Comparison of ENCODE assay signal across 1 cellular context in genomic region chr16:29805232-29806095, GRCh38.
TF ChIP-seq lines count a peak whose summit lies in the region.

No MANE protein-coding gene starts in this region.

TF ChIP-seq in HepG2, 621 proteins besides CTCF, POLR2A, EP300 and RAD21 (continued from another document and continues in another):
- TF ChIP-seq REST (IDR thresholded peaks at IDR 0.05; ENCODE audit: borderline replicate concordance in 1 of 2, low read depth in 1 of 2, low read length in 2 of 2) (peak in 1 of 2 experiments; percentile 62; a peak in 1 of 4 replicates), ZNF367 (CRISPR knock-in tag; IDR thresholded peaks at IDR 0.05; ENCODE audit: borderline replicate concordance) (0 out of 2 replicates have a peak, but pooled peaks have one; percentile 20), ZNF792 (CRISPR knock-in tag; IDR thresholded peaks at IDR 0.05) (peak; percentile 98), ZNF20 (CRISPR knock-in tag; IDR thresholded peaks at IDR 0.05) (no peak), PHF21A (CRISPR knock-in tag; IDR thresholded peaks at IDR 0.05) (peak; percentile 93), ZNF556 (CRISPR knock-in tag; IDR thresholded peaks at IDR 0.05; ENCODE audit: borderline replicate concordance) (peak; percentile 98), ZNF720 (CRISPR knock-in tag; IDR thresholded peaks at IDR 0.05) (no peak), SMYD3 (CRISPR knock-in tag; IDR thresholded peaks at IDR 0.05) (peak; percentile 96), HBP1 (CRISPR knock-in tag; IDR thresholded peaks at IDR 0.05; ENCODE audit: low read depth) (peak; percentile 90; the same call in 1 of the 2 replicates), BCL6 (CRISPR knock-in tag; IDR thresholded peaks at IDR 0.05) (peak; percentile 69), NR3C1 (CRISPR knock-in tag; IDR thresholded peaks at IDR 0.05) (no peak), BRF2 (CRISPR knock-in tag; IDR thresholded peaks at IDR 0.05) (peak; percentile 99), CBFB (CRISPR knock-in tag; IDR thresholded peaks at IDR 0.05) (peak; percentile 94), ISL2 (CRISPR knock-in tag; IDR thresholded peaks at IDR 0.05) (peak; percentile 64), JUN (CRISPR knock-in tag; IDR thresholded peaks at IDR 0.05) (peak; percentile 30; the same call in 1 of the 2 replicates), ZNF761 (CRISPR knock-in tag; conservative IDR thresholded peaks at IDR 0.05) (peak; percentile 87; the same call in 1 of the 2 replicates), ZNF275 (CRISPR knock-in tag; IDR thresholded peaks at IDR 0.05; ENCODE audit: borderline replicate concordance) (0 out of 2 replicates have a peak, but pooled peaks have one; percentile 86), PRDM15 (CRISPR knock-in tag; IDR thresholded peaks at IDR 0.05) (no peak), HINFP (CRISPR knock-in tag; IDR thresholded peaks at IDR 0.05; ENCODE audit: low read depth) (peak; percentile 87; the same call in 1 of the 2 replicates), TEAD3 (CRISPR knock-in tag; optimal IDR thresholded peaks at IDR 0.05; ENCODE audit: borderline replicate concordance) (peak; percentile 93), ZNF256 (CRISPR knock-in tag; conservative IDR thresholded peaks at IDR 0.05) (peak; percentile 88; the same call in 1 of the 2 replicates), HHEX (CRISPR knock-in tag; IDR thresholded peaks at IDR 0.05) (no peak), PLSCR1 (CRISPR knock-in tag; IDR thresholded peaks at IDR 0.05; ENCODE audit: borderline replicate concordance) (no peak), MLLT10 (CRISPR knock-in tag; IDR thresholded peaks at IDR 0.05) (no peak), ZNF629 (CRISPR knock-in tag; conservative IDR thresholded peaks at IDR 0.05) (peak; percentile 44), GMEB1 (CRISPR knock-in tag; IDR thresholded peaks at IDR 0.05; ENCODE audit: borderline replicate concordance) (peak; percentile 91), LCORL (IDR thresholded peaks at IDR 0.05) (no peak), LCORL (CRISPR knock-in tag; IDR thresholded peaks at IDR 0.05) (peak; percentile 94), FIP1L1 (IDR thresholded peaks at IDR 0.05; ENCODE audit: borderline replicate concordance, insufficient read depth, low read depth, low read length) (no peak; the same call in 1 of the 2 replicates), ZFP36L1 (CRISPR knock-in tag; IDR thresholded peaks at IDR 0.05) (peak; percentile 78; the same call in 1 of the 2 replicates), MED13 (CRISPR knock-in tag; IDR thresholded peaks at IDR 0.05) (peak; percentile 90; the same call in 1 of the 2 replicates), ZBTB49 (CRISPR knock-in tag; IDR thresholded peaks at IDR 0.05; ENCODE audit: borderline replicate concordance) (peak; percentile 40; the same call in 1 of the 2 replicates), ELF3 (CRISPR knock-in tag; IDR thresholded peaks at IDR 0.05) (peak; percentile 91), ZSCAN12 (CRISPR knock-in tag; IDR thresholded peaks at IDR 0.05) (peak; percentile 52; the same call in 1 of the 2 replicates), PHF20 (CRISPR knock-in tag; IDR thresholded peaks at IDR 0.05) (peak; percentile 87), PCBP1 (IDR thresholded peaks at IDR 0.05; ENCODE audit: borderline replicate concordance, low read depth, low read length) (no peak; the same call in 1 of the 2 replicates), ZNF432 (CRISPR knock-in tag; IDR thresholded peaks at IDR 0.05; ENCODE audit: borderline replicate concordance) (no peak), ZNF780A (CRISPR knock-in tag; IDR thresholded peaks at IDR 0.05) (peak; percentile 93; the same call in 1 of the 2 replicates), SAP130 (CRISPR knock-in tag; IDR thresholded peaks at IDR 0.05; ENCODE audit: low read depth) (peak; percentile 97), ZBTB39 (CRISPR knock-in tag; IDR thresholded peaks at IDR 0.05) (0 out of 2 replicates have a peak, but pooled peaks have one; percentile 48)
